Comparison of ENCODE assay signal across 26 cellular contexts in genomic region chr2:239067196-239067865, GRCh38.
DNase-seq lines count a peak whose midpoint lies in the region; ATAC-seq, FAIRE-seq and TF ChIP-seq lines count a peak whose summit lies in the region.
"Had no signal": no experiment of that assay in that cellular context is flagged by ENCODE, and none has a peak within 500 bp of the region (broad histone marks: within the 10 kb centered on the region; RNA-seq: fewer than 3 reads in every experiment).

No MANE protein-coding gene starts in this region.

- no peaks in the 10 kb centered on the region for H3K4me1 Mint-ChIP-seq in activated T-helper 17 cell treated with anti-CD3 and anti-CD28 coated beads, Interleukin-2, amount 50 U/mL, for 72 hours
- H3K4me1 Mint-ChIP-seq: CD4-positive, CD25-positive, alpha-beta regulatory T cell had no signal

- peaks cover 28% of the 10 kb centered on the region for H4K20me1 ChIP-seq in BLaER1

- FAIRE-seq in D721Med (lab: Jason Lieb, UNC) = no peak
- FAIRE-seq: A549, GM12878, H1 had no signal

- H3K4me3 ChIP-seq in BLaER1 (no peak overlapping the region), H7 (ENCODE audit: insufficient read depth, low read depth, low read length) (no peak overlapping the region), mucosa of descending colon (no peak overlapping the region)
- H3K4me3 ChIP-seq: A549, GM12878, GM23248 had no signal

- H3K9me3 Mint-ChIP-seq in activated T-helper 17 cell treated with anti-CD3 and anti-CD28 coated beads, Interleukin-2, amount 50 U/mL, for 72 hours = no peaks in the 10 kb centered on the region
- H3K9me3 Mint-ChIP-seq: CD8-positive, alpha-beta T cell had no signal

- intact Hi-C loops in mucosa of descending colon (cut with DNase I, micrococcal nuclease) = no loop called here

- peaks cover 41% of the 10 kb centered on the region for H3K36me3 ChIP-seq in BLaER1
- peaks cover 1% of the 10 kb centered on the region for H3K36me3 ChIP-seq in H7 (replicated peaks; ENCODE audit: control insufficient read depth, insufficient read depth, low read length)
- H3K36me3 ChIP-seq in mucosa of descending colon (ENCODE audit: low read depth) = peaks cover 3% of the 10 kb centered on the region

- H3K9ac ChIP-seq in BLaER1 = no peak overlapping the region; the same call in 1 of the 2 replicates
- H3K9ac ChIP-seq: GM23248 had no signal

- ATAC-seq in esophagus mucosa (peak; percentile 4), mucosa of descending colon (peak; percentile 14), GM19324 (IDR thresholded peaks at IDR 0.05; ENCODE audit: low FRiP score, unreplicated experiment) (no peak), GM18909 (IDR thresholded peaks at IDR 0.05; ENCODE audit: poor library complexity, unreplicated experiment) (no peak)
- ATAC-seq in activated T-helper 17 cell treated with anti-CD3 and anti-CD28 coated beads, Interleukin-2, amount 50 U/mL, for 72 hours (replicated peaks) = no peak
- ATAC-seq: A549; CD8-positive, alpha-beta T cell; GM12878; HCT116 had no signal

- TF ChIP-seq CTCF in mucosa of descending colon (IDR thresholded peaks at IDR 0.05) (no peak), D721Med (IDR thresholded peaks at IDR 0.05; ENCODE audit: insufficient read depth, missing control alignments) (no peak)

- H3K27me3 ChIP-seq in BLaER1 (no peaks in the 10 kb centered on the region), H7 (ENCODE audit: control insufficient read depth, insufficient read depth, low read length) (no peaks in the 10 kb centered on the region)
- H3K27me3 ChIP-seq: BE2C had no signal

- H3K27me3 Mint-ChIP-seq in activated T-helper 17 cell treated with anti-CD3 and anti-CD28 coated beads, Interleukin-2, amount 50 U/mL, for 72 hours = no peaks in the 10 kb centered on the region
- H3K27me3 Mint-ChIP-seq: CD4-positive, CD25-positive, alpha-beta regulatory T cell had no signal

- H3K9me3 ChIP-seq in BLaER1 (no peaks in the 10 kb centered on the region), mucosa of descending colon (no peaks in the 10 kb centered on the region)
- H3K9me3 ChIP-seq: A549, BE2C, Caco-2 had no signal

- H3K4me1 ChIP-seq in BLaER1 (peaks cover 52% of the 10 kb centered on the region), mucosa of descending colon (ENCODE audit: low read depth) (no peaks in the 10 kb centered on the region)
- H3K4me1 ChIP-seq: BE2C, Caco-2 had no signal

- H3K36me3 Mint-ChIP-seq in activated T-helper 17 cell treated with anti-CD3 and anti-CD28 coated beads, Interleukin-2, amount 50 U/mL, for 72 hours (ENCODE audit: low read depth) = peaks cover 37% of the 10 kb centered on the region

- H3K4me3 Mint-ChIP-seq in activated T-helper 17 cell treated with anti-CD3 and anti-CD28 coated beads, Interleukin-2, amount 50 U/mL, for 72 hours = no peak overlapping the region
- H3K4me3 Mint-ChIP-seq: CD4-positive, CD25-positive, alpha-beta regulatory T cell; CD8-positive, alpha-beta T cell; H9 had no signal

- DNase-seq in H7 (peak; percentile 51), mucosa of descending colon (no peak), D721Med (ENCODE audit: insufficient read length, low spot score) (no peak)
- DNase-seq: 8988T; ACHN; AML-193; BE2C; Caco-2; CD4-positive, CD25-positive, alpha-beta regulatory T cell; CD8-positive, alpha-beta T cell; DMS 273 treated with DMSO at 0.1 percent for 48 hours; DMS79; EL; GDM1; GM23248; H9 had no signal

- H3K4me2 ChIP-seq in BLaER1 = peak overlapping the region; percentile 72
- H3K4me2 ChIP-seq: A549 had no signal

- no peak overlapping the region for H3K27ac Mint-ChIP-seq in activated T-helper 17 cell treated with anti-CD3 and anti-CD28 coated beads, Interleukin-2, amount 50 U/mL, for 72 hours
- H3K27ac Mint-ChIP-seq: CD4-positive, CD25-positive, alpha-beta regulatory T cell; CD8-positive, alpha-beta T cell had no signal

- H3K27ac ChIP-seq in BLaER1 = peak overlapping the region; percentile 59; the same call in 1 of the 2 replicates
- H3K27ac ChIP-seq: A549, C4-2B, GM23248 had no signal

Comparison
In these comparisons a context has a peak if more than half of its experiments do, and no peak if none do; other contexts are left out.
1. ATAC-seq: peak in esophagus mucosa (single experiment) and mucosa of descending colon (single experiment); none in GM19324 (single experiment), activated T-helper 17 cell treated with anti-CD3 and anti-CD28 coated beads, Interleukin-2, amount 50 U/mL, for 72 hours (single experiment) and GM18909 (single experiment).